In genomic region chr10:88895252-88895651, GRCh38 we compare ENCODE assay signal across 30 cellular contexts. TPM values are rescaled to one million over a fixed set of nuclear protein-coding genes. Genes with fewer than 3 reads are reported as not detected.
DNase-seq lines count a peak whose midpoint lies in the region; ATAC-seq, FAIRE-seq and TF ChIP-seq lines count a peak whose summit lies in the region.
"Had no signal": no experiment of that assay in that cellular context is flagged by ENCODE, and none has a peak within 500 bp of the region (broad histone marks: within the 10 kb centered on the region; RNA-seq: fewer than 3 reads in every experiment).

No MANE protein-coding gene starts in this region.

- H3K36me3 Mint-ChIP-seq in T-helper 17 cell (ENCODE audit: low read depth): peaks cover 5% of the 10 kb centered on the region

- H3K4me3 ChIP-seq in hepatocyte (no peak overlapping the region), transverse colon (no peak overlapping the region)
- H3K4me3 ChIP-seq: esophagus muscularis mucosa, gastroesophageal sphincter, ovary, PC-9, right atrium auricular region, SJSA1, testis, vagina had no signal

- H3K9me2 ChIP-seq in hepatocyte (replicated peaks; ENCODE audit: insufficient read depth): no peaks in the 10 kb centered on the region

- no peaks in the 10 kb centered on the region for H4K20me1 ChIP-seq in hepatocyte (ENCODE audit: insufficient read depth, poor library complexity, severe bottlenecking)

- no peaks in the 10 kb centered on the region for H3K27me3 ChIP-seq in hepatocyte
- H3K27me3 ChIP-seq in transverse colon: no peaks in the 10 kb centered on the region
- H3K27me3 ChIP-seq: esophagus muscularis mucosa, gastroesophageal sphincter, ovary, right atrium auricular region, SJSA1, testis, vagina had no signal

- H3K79me2 ChIP-seq in hepatocyte: peaks cover 15% of the 10 kb centered on the region

- DNase-seq in GM12892 (ENCODE audit: insufficient read length): no peak
- peak; percentile 60 for DNase-seq in NCI-H69 (lab: John Stamatoyannopoulos, UW)
- peak; percentile 32 for DNase-seq in hepatocyte (ENCODE audit: low spot score)
- no peak for DNase-seq in transverse colon
- DNase-seq in T-helper 17 cell: no peak
- no peak for DNase-seq in Right ventricle myocardium superior
- DNase-seq: activated CD4-positive, alpha-beta T cell treated with anti-CD3 and anti-CD28 coated beads for 1 hour; activated T-cell treated with anti-CD3 and anti-CD28 coated beads, Interleukin-2, amount 50 U/mL, for 24 hours; amniotic stem cell; CD8-positive, alpha-beta T cell; DMS153; midbrain; NCI-H1105; NCI-H2081; ovary; PC-9; stimulated activated CD4-positive, alpha-beta T cell treated with anti-CD3 and anti-CD28 coated beads, Interleukin-4, amount 100 ng/mL, for 24 hours; stimulated activated naive B cell treated with anti-CD40 and anti-IgM and Interleukin-4, amounts not matched to agents 10 μg/mL and 1 μg/mL and 100 μg/mL, for 72 hours; testis had no signal

- no peaks in the 10 kb centered on the region for H3K36me3 ChIP-seq in hepatocyte (replicated peaks; ENCODE audit: insufficient read depth, low read depth)
- H3K36me3 ChIP-seq in transverse colon: no peaks in the 10 kb centered on the region
- H3K36me3 ChIP-seq: esophagus muscularis mucosa, gastroesophageal sphincter, ovary, right atrium auricular region, SJSA1, vagina had no signal

- peaks cover 43% of the 10 kb centered on the region for H3K4me1 Mint-ChIP-seq in T-helper 17 cell

- peak overlapping the region; percentile 96 for H3K27ac ChIP-seq in hepatocyte
- peak overlapping the region; percentile 84 to 87 (median 86) for H3K27ac ChIP-seq in transverse colon
- H3K27ac ChIP-seq: gastroesophageal sphincter, SJSA1, testis, vagina had no signal

- H2AFZ ChIP-seq in hepatocyte: no peak overlapping the region
- H2AFZ ChIP-seq: PC-9 had no signal

- H3K4me1 ChIP-seq in hepatocyte (ENCODE audit: insufficient read depth) (peaks cover 37% of the 10 kb centered on the region), transverse colon (peaks cover 21 to 88% (median 44%) of the 10 kb centered on the region in 4 donors)

- no peak overlapping the region for H3K27ac Mint-ChIP-seq in T-helper 17 cell
- H3K27ac Mint-ChIP-seq: activated T-cell treated with anti-CD3 and anti-CD28 coated beads, Interleukin-2, amount 50 U/mL, for 24 hours; CD8-positive, alpha-beta T cell; nephron; stimulated activated naive B cell treated with anti-CD40 and anti-IgM and Interleukin-4, amounts not matched to agents 10 μg/mL and 1 μg/mL and 100 μg/mL, for 72 hours; T-helper 1 cell treated with Interleukin-12 subunit alpha and Interleukin-12 subunit beta and Interleukin-4 antibody, amounts not matched to agents 30 μg/mL and 1 μg/mL, for 36 hours had no signal

- H3K27me3 Mint-ChIP-seq in T-helper 17 cell: no peaks in the 10 kb centered on the region
- H3K27me3 Mint-ChIP-seq: activated T-cell treated with anti-CD3 and anti-CD28 coated beads, Interleukin-2, amount 50 U/mL, for 24 hours; stimulated activated naive B cell treated with anti-CD40 and anti-IgM and Interleukin-4, amounts not matched to agents 10 μg/mL and 1 μg/mL and 100 μg/mL, for 72 hours had no signal

- no peak overlapping the region for H3K4me3 Mint-ChIP-seq in T-helper 17 cell
- H3K4me3 Mint-ChIP-seq: activated T-cell treated with anti-CD3 and anti-CD28 coated beads, Interleukin-2, amount 50 U/mL, for 24 hours; CD8-positive, alpha-beta T cell; nephron; stimulated activated naive B cell treated with anti-CD40 and anti-IgM and Interleukin-4, amounts not matched to agents 10 μg/mL and 1 μg/mL and 100 μg/mL, for 72 hours; T-helper 1 cell treated with Interleukin-12 subunit alpha and Interleukin-12 subunit beta and Interleukin-4 antibody, amounts not matched to agents 30 μg/mL and 1 μg/mL, for 36 hours had no signal

- in situ Hi-C loops in transverse colon (cut with MboI; ENCODE audit: low pct_ligation_motif_present in 1 of 4, low pct_unique_long_range_greater_than_20kb in 1 of 4, low sequenced_read_pairs in 3 of 4): no loop called here

- no peaks in the 10 kb centered on the region for H3K9me3 ChIP-seq in hepatocyte (ENCODE audit: low read depth)
- no peaks in the 10 kb centered on the region for H3K9me3 ChIP-seq in transverse colon
- no peaks in the 10 kb centered on the region for H3K9me3 ChIP-seq in T-helper 17 cell (ENCODE audit: control insufficient read depth, low read length, poor library complexity, severe bottlenecking)
- H3K9me3 ChIP-seq: esophagus muscularis mucosa, gastroesophageal sphincter, ovary, right atrium auricular region, SJSA1, testis, vagina had no signal

- H3K4me2 ChIP-seq in hepatocyte: no peak overlapping the region

- FAIRE-seq in GM12892 (lab: Jason Lieb, UNC): peak; percentile 51
- FAIRE-seq: bronchial epithelial cell, G401.6 had no signal

- intact Hi-C loops in transverse colon (cut with DNase I; ENCODE audit: low total_unique reads) (no loop called here), Right ventricle myocardium superior (cut with DNase I) (no loop called here)

- TF ChIP-seq CTCF in hepatocyte (IDR thresholded peaks at IDR 0.05; ENCODE audit: poor library complexity) (no peak), transverse colon (IDR thresholded peaks at IDR 0.05) (peak in 1 of 5 experiments; percentile 22)

- TF ChIP-seq EP300 in transverse colon (IDR thresholded peaks at IDR 0.05; ENCODE audit: low read depth): no peak

- TF ChIP-seq POLR2A in GM12892 (IDR thresholded peaks at IDR 0.05; ENCODE audit: low read depth, low read length) (no peak), transverse colon (IDR thresholded peaks at IDR 0.05) (no peak)

- 42% methylated on average over 1 of the region's 1 CpG for WGBS in hepatocyte (ENCODE audit: low lambda C conversion rate, missing lambda C conversion rate)
- WGBS in transverse colon (ENCODE audit: low coverage in 1 of 2), 2 donors: 30 to 42% methylated on average over 1 of the region's 1 CpG

- no peak for ATAC-seq in HG03045 (IDR thresholded peaks at IDR 0.05; ENCODE audit: unreplicated experiment)
- ATAC-seq in T-helper 17 cell: no peak
- ATAC-seq in Right ventricle myocardium superior (ENCODE audit: poor library complexity): no peak
- ATAC-seq: CD8-positive, alpha-beta T cell; gastroesophageal sphincter; stimulated activated naive B cell treated with anti-CD40 and anti-IgM and Interleukin-4, amounts not matched to agents 10 μg/mL and 1 μg/mL and 100 μg/mL, for 72 hours had no signal

RNA-seq across cellular contexts. Expression of gene STAMBPL1, which starts 15.2 kb away (rescaled TPM):
- 23.1 TPM for polyA plus RNA-seq in GM12892 (2012; ENCODE audit: missing spikeins)
- total RNA-seq in hepatocyte (14.8 and 20.0 TPM in 2 replicates), transverse colon (100 to 1,000 TPM in 3 of 4 donors, 10 to 100 TPM in 1; 74.8 to 176 (median 134) TPM), T-helper 17 cell (10 to 100 TPM; 20.7 to 32.3 TPM), Right ventricle myocardium superior (2.0 TPM)
- 4.5 and 5.2 TPM in 2 replicates for polyA plus RNA-seq in hepatocyte

RNA-seq across cellular contexts. Expression of gene ANKRD22, which starts 43.6 kb away (rescaled TPM):
- 0.38 TPM for polyA plus RNA-seq in GM12892 (2012; ENCODE audit: missing spikeins)
- total RNA-seq in hepatocyte: 2.1 and 4.2 TPM in 2 replicates
- polyA plus RNA-seq in hepatocyte: 2.3 and 2.7 TPM in 2 replicates
- 10 to 100 TPM in 1 of 4 donors, 1 to 10 TPM in 2, not detected in 1; 3.0 to 12.2 (median 6.1) TPM for total RNA-seq in transverse colon
- not detected for total RNA-seq in T-helper 17 cell
- not detected for total RNA-seq in Right ventricle myocardium superior
- total RNA-seq: CD8-positive, alpha-beta T cell; esophagus muscularis mucosa; H4; right atrium auricular region; SJSA1 had no signal

RNA-seq across cellular contexts. Expression of gene ACTA2, which starts 57.3 kb away (rescaled TPM):
- polyA plus RNA-seq in GM12892 (2012; ENCODE audit: missing spikeins): 36.7 TPM
- 218 and 231 TPM in 2 replicates for total RNA-seq in hepatocyte
- polyA plus RNA-seq in hepatocyte: 207 and 251 TPM in 2 replicates
- 1,000 to 10,000 TPM in 1 of 4 donors, 100 to 1,000 TPM in 3; 403 to 1,827 (median 457) TPM for total RNA-seq in transverse colon
- total RNA-seq in T-helper 17 cell: 1 to 10 TPM; 3.8 to 4.6 TPM
- 74.5 TPM for total RNA-seq in Right ventricle myocardium superior

Comparison
In these comparisons a context has a peak if more than half of its experiments do, and no peak if none do; other contexts are left out.
1. DNase-seq: peak in NCI-H69 (single experiment) and hepatocyte (single experiment); none in GM12892 (single experiment), transverse colon (single experiment), T-helper 17 cell (0 of 3) and Right ventricle myocardium superior (single experiment).
2. RNA of gene ACTA2, which starts 57.3 kb away (total RNA-seq): 403 to 1,827 TPM in transverse colon, 218 to 231 TPM in hepatocyte and 74.5 TPM in Right ventricle myocardium superior (single experiment); 3.8 to 4.6 TPM in T-helper 17 cell; every median in the first group is over 10 times any median in the second.